12 cellular contexts compared by ENCODE assay signal in genomic region chr13:40652588-40652940, GRCh38. TPM values are rescaled to one million over a fixed set of nuclear protein-coding genes. Genes with fewer than 3 reads are reported as not detected.
A peak's percentile ranks its signal among the peaks of the same experiment; 100 is the strongest.
DNase-seq lines count a peak whose midpoint lies in the region; ATAC-seq and TF ChIP-seq lines count a peak whose summit lies in the region.
"Had no signal": no experiment of that assay in that cellular context is flagged by ENCODE, and none has a peak within 500 bp of the region (broad histone marks: within the 10 kb centered on the region; RNA-seq: fewer than 3 reads in every experiment).

No MANE protein-coding gene starts in this region.

- TF ChIP-seq CTCF in type B pancreatic cell (conservative IDR thresholded peaks at IDR 0.05) = no peak

- peaks cover 0 to 2% of the 10 kb centered on the region in 2 donors for H3K9me3 Mint-ChIP-seq in activated T-cell treated with anti-CD3 and anti-CD28 coated beads, Interleukin-2, amount 50 U/mL, for 72 hours
- H3K9me3 Mint-ChIP-seq in T-helper 2 cell treated with Interferon-gamma antibody and Interleukin-4, amounts not matched to agents 5 μg/mL and 100 μg/mL, for 36 hours = no peaks in the 10 kb centered on the region
- peaks cover 0 to 4% of the 10 kb centered on the region in 2 donors for H3K9me3 Mint-ChIP-seq in stimulated activated naive CD8-positive, alpha-beta T cell treated with anti-CD3 and anti-CD28 coated beads, Interleukin-15, amount 100 ng/mL, for 72 hours
- H3K9me3 Mint-ChIP-seq in type B pancreatic cell = no peaks in the 10 kb centered on the region

- H3K4me1 Mint-ChIP-seq in activated T-cell treated with anti-CD3 and anti-CD28 coated beads, Interleukin-2, amount 50 U/mL, for 72 hours (ENCODE audit: low read depth) = peaks cover 100% of the 10 kb centered on the region
- H3K4me1 Mint-ChIP-seq in T-helper 2 cell treated with Interferon-gamma antibody and Interleukin-4, amounts not matched to agents 5 μg/mL and 100 μg/mL, for 36 hours (ENCODE audit: low read depth) = peaks cover 77% of the 10 kb centered on the region
- peaks cover 98% of the 10 kb centered on the region for H3K4me1 Mint-ChIP-seq in stimulated activated naive CD8-positive, alpha-beta T cell treated with anti-CD3 and anti-CD28 coated beads, Interleukin-15, amount 100 ng/mL, for 72 hours
- peaks cover 37% of the 10 kb centered on the region for H3K4me1 Mint-ChIP-seq in type B pancreatic cell (ENCODE audit: unreplicated experiment)

- no peak overlapping the region for H3K27ac Mint-ChIP-seq in activated T-cell treated with anti-CD3 and anti-CD28 coated beads, Interleukin-2, amount 50 U/mL, for 72 hours
- peak overlapping the region; percentile 26 for H3K27ac Mint-ChIP-seq in T-helper 2 cell treated with Interferon-gamma antibody and Interleukin-4, amounts not matched to agents 5 μg/mL and 100 μg/mL, for 36 hours
- peak overlapping the region in 1 of 2 donors; percentile 7 for H3K27ac Mint-ChIP-seq in stimulated activated naive CD8-positive, alpha-beta T cell treated with anti-CD3 and anti-CD28 coated beads, Interleukin-15, amount 100 ng/mL, for 72 hours
- no peak overlapping the region for H3K27ac Mint-ChIP-seq in type B pancreatic cell

- no peak for ATAC-seq in activated T-cell treated with anti-CD3 and anti-CD28 coated beads, Interleukin-2, amount 50 U/mL, for 72 hours (replicated peaks in 1 of 2)
- ATAC-seq in HG02798 (IDR thresholded peaks at IDR 0.05; ENCODE audit: poor library complexity, unreplicated experiment) = peak; percentile 41
- ATAC-seq in stimulated activated naive CD8-positive, alpha-beta T cell treated with anti-CD3 and anti-CD28 coated beads, Interleukin-15, amount 100 ng/mL, for 72 hours = no peak

- no peaks in the 10 kb centered on the region for H3K27me3 Mint-ChIP-seq in activated T-cell treated with anti-CD3 and anti-CD28 coated beads, Interleukin-2, amount 50 U/mL, for 72 hours (ENCODE audit: low read depth)
- H3K27me3 Mint-ChIP-seq in T-helper 2 cell treated with Interferon-gamma antibody and Interleukin-4, amounts not matched to agents 5 μg/mL and 100 μg/mL, for 36 hours (ENCODE audit: low read depth) = no peaks in the 10 kb centered on the region
- no peaks in the 10 kb centered on the region for H3K27me3 Mint-ChIP-seq in stimulated activated naive CD8-positive, alpha-beta T cell treated with anti-CD3 and anti-CD28 coated beads, Interleukin-15, amount 100 ng/mL, for 72 hours
- H3K27me3 Mint-ChIP-seq in type B pancreatic cell = no peaks in the 10 kb centered on the region

- peaks cover 4 to 7% of the 10 kb centered on the region in 2 donors for H3K36me3 Mint-ChIP-seq in activated T-cell treated with anti-CD3 and anti-CD28 coated beads, Interleukin-2, amount 50 U/mL, for 72 hours (ENCODE audit: insufficient read depth in 2 of 2)
- H3K36me3 Mint-ChIP-seq in T-helper 2 cell treated with Interferon-gamma antibody and Interleukin-4, amounts not matched to agents 5 μg/mL and 100 μg/mL, for 36 hours (ENCODE audit: low read depth) = peaks cover 24% of the 10 kb centered on the region
- H3K36me3 Mint-ChIP-seq in type B pancreatic cell = peaks cover 9% of the 10 kb centered on the region

- H3K4me3 Mint-ChIP-seq in activated T-cell treated with anti-CD3 and anti-CD28 coated beads, Interleukin-2, amount 50 U/mL, for 72 hours = peak overlapping the region; percentile 65 to 80
- H3K4me3 Mint-ChIP-seq in T-helper 2 cell treated with Interferon-gamma antibody and Interleukin-4, amounts not matched to agents 5 μg/mL and 100 μg/mL, for 36 hours = no peak overlapping the region
- H3K4me3 Mint-ChIP-seq in stimulated activated naive CD8-positive, alpha-beta T cell treated with anti-CD3 and anti-CD28 coated beads, Interleukin-15, amount 100 ng/mL, for 72 hours = peak overlapping the region; percentile 75 to 81
- H3K4me3 Mint-ChIP-seq in type B pancreatic cell = no peak overlapping the region

- DNase-seq in activated T-cell treated with anti-CD3 and anti-CD28 coated beads, Interleukin-2, amount 50 U/mL, for 72 hours = no peak
- no peak for DNase-seq in activated T-cell treated with anti-CD3 and anti-CD28 coated beads for 4 hours
- no peak for DNase-seq in T-helper 2 cell treated with Interferon-gamma antibody and Interleukin-4, amounts not matched to agents 5 μg/mL and 100 μg/mL, for 36 hours (ENCODE audit: low spot score)
- DNase-seq in stimulated activated naive CD8-positive, alpha-beta T cell treated with anti-CD3 and anti-CD28 coated beads, Interleukin-15, amount 100 ng/mL, for 72 hours = no peak
- no peak for DNase-seq in SK-N-DZ (ENCODE audit: low spot score)
- no peak for DNase-seq in type B pancreatic cell (ENCODE audit: extremely low spot score, unreplicated experiment)
- no peak for DNase-seq in NCI-H2171 (lab: John Stamatoyannopoulos, UW)
- DNase-seq: ACHN, aorta, NCI-H446, T1000 had no signal

RNA-seq across cellular contexts. Expression of gene FOXO1, which starts 13.9 kb away (rescaled TPM):
- total RNA-seq in activated T-cell treated with anti-CD3 and anti-CD28 coated beads, Interleukin-2, amount 50 U/mL, for 72 hours = 10 to 100 TPM; 47.0 to 56.9 TPM
- polyA plus RNA-seq in SK-N-DZ (2014; cell fraction: cytosol; rRNA removed) = 0.42 TPM in 2 replicates
- polyA plus RNA-seq in SK-N-DZ (2014; cell fraction: nucleus; rRNA removed) = 0.17 and 0.37 TPM in 2 replicates
- total RNA-seq in type B pancreatic cell (ENCODE audit: low replicate concordance) = 16.9 and 21.5 TPM in 2 replicates

Comparison
In these comparisons a context has a peak if more than half of its experiments do, and no peak if none do; other contexts are left out.
1. H3K4me3 Mint-ChIP-seq: peak in activated T-cell treated with anti-CD3 and anti-CD28 coated beads, Interleukin-2, amount 50 U/mL, for 72 hours (2 of 2) and stimulated activated naive CD8-positive, alpha-beta T cell treated with anti-CD3 and anti-CD28 coated beads, Interleukin-15, amount 100 ng/mL, for 72 hours (2 of 2); none in T-helper 2 cell treated with Interferon-gamma antibody and Interleukin-4, amounts not matched to agents 5 μg/mL and 100 μg/mL, for 36 hours (single experiment) and type B pancreatic cell (single experiment).